In the genomic region with DNA sequence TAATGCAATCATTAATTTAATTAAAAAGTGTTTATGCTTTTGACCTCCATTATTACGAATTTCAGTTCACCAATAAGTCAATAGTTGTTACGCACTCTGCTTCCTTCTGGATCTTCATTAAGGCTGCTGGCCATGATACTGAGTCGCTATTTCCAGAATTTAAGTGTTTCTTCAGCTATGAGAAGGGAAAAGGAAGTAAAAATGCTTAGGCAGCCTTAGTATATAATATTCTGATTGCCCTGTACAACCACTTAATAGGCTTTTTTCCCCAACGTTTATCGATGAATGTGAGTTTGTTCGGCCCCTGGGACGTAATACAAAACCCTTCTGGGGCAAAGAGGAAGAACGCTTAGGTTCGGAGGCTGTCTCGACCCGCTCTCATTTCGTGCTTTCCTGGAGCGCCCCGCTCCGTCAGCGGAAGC, we compare ENCODE assay signal across 6 cellular contexts. TPM values are rescaled to one million over a fixed set of nuclear protein-coding genes. Genes with fewer than 3 reads are reported as not detected.
A peak's percentile ranks its signal among the peaks of the same experiment; 100 is the strongest.
DNase-seq lines count a peak whose midpoint lies in the region; ATAC-seq and TF ChIP-seq lines count a peak whose summit lies in the region.

No MANE protein-coding gene starts in this region.

- TF ChIP-seq EP300 in ovary (IDR thresholded peaks at IDR 0.05), result no peak

- H3K4me1 Mint-ChIP-seq in central memory CD8-positive, alpha-beta T cell, result peaks cover 55% of the 10 kb centered on the region

- H3K4me3 ChIP-seq in AG10803 (ENCODE audit: low read length) (peak overlapping the region; percentile 89), ovary (peak overlapping the region; percentile 77)

- TF ChIP-seq POLR2A in ovary (IDR thresholded peaks at IDR 0.05) (no peak), GM18505 (IDR thresholded peaks at IDR 0.05; ENCODE audit: borderline replicate concordance, extremely low read depth, insufficient read depth, insufficient read length) (no peak)

- peak overlapping the region; percentile 92 for H3K4me3 Mint-ChIP-seq in central memory CD8-positive, alpha-beta T cell

- in situ Hi-C loops in GM13977 (cut with MboI; ENCODE audit: low pct_unique_long_range_greater_than_20kb, low sequenced_read_pairs, unreplicated experiment), result no loop called here

- no peak for DNase-seq in AG10803 (ENCODE audit: low read depth)
- no peak for DNase-seq in central memory CD8-positive, alpha-beta T cell (ENCODE audit: low spot score in 2 of 2)
- peak in 1 of 5 donors; percentile 84 for DNase-seq in ovary
- no peak for DNase-seq in GM13977 (ENCODE audit: low spot score)

- ATAC-seq in HG03521 (IDR thresholded peaks at IDR 0.05; ENCODE audit: unreplicated experiment), result peak; percentile 5
- no peak for ATAC-seq in central memory CD8-positive, alpha-beta T cell (replicated peaks; ENCODE audit: extremely low read depth, poor library complexity, severe bottlenecking)
- ATAC-seq in GM18505 (IDR thresholded peaks at IDR 0.05; ENCODE audit: unreplicated experiment), result no peak

- H3K4me1 ChIP-seq in ovary (ENCODE audit: insufficient read depth), result peaks cover 5% of the 10 kb centered on the region

- H3K9me3 ChIP-seq in ovary, result no peaks in the 10 kb centered on the region

- peak overlapping the region; percentile 95 for H3K27ac Mint-ChIP-seq in central memory CD8-positive, alpha-beta T cell (ENCODE audit: low read depth)

- H3K27ac ChIP-seq in ovary, result peak overlapping the region; percentile 92 to 99

- intact Hi-C loops in ovary (cut with DNase I), result no loop called here

- 0% methylated on average over 16 of the region's 16 CpGs for WGBS in ovary, 3 donors

- no peaks in the 10 kb centered on the region for H3K9me3 Mint-ChIP-seq in central memory CD8-positive, alpha-beta T cell

- no peaks in the 10 kb centered on the region for H3K27me3 Mint-ChIP-seq in central memory CD8-positive, alpha-beta T cell

- peaks cover 25% of the 10 kb centered on the region for H3K36me3 Mint-ChIP-seq in central memory CD8-positive, alpha-beta T cell (ENCODE audit: insufficient read depth)

- no peaks in the 10 kb centered on the region for H3K27me3 ChIP-seq in ovary

- TF ChIP-seq CTCF in AG10803 (conservative IDR thresholded peaks at IDR 0.05; ENCODE audit: low read length) (peak; percentile 27; the same call in 1 of the 2 replicates), ovary (IDR thresholded peaks at IDR 0.05) (no peak), GM13977 (IDR thresholded peaks at IDR 0.05; ENCODE audit: extremely low read depth, insufficient read depth, missing control alignments) (no peak)

- no peaks in the 10 kb centered on the region for H3K36me3 ChIP-seq in ovary

RNA-seq across cellular contexts. Expression of a gene that starts 0.6 kb away (rescaled TPM):
- 10 to 100 TPM; 10.6 to 26.9 (median 19.7) TPM for total RNA-seq in ovary
- 10 to 100 TPM; 33.4 to 34.5 TPM for polyA plus RNA-seq in ovary

RNA-seq across cellular contexts. Expression of a gene that starts 1.3 kb away (rescaled TPM):
- total RNA-seq in ovary, result 10 to 100 TPM in 6 of 7 donors, 1 to 10 TPM in 1; 7.6 to 33.3 (median 20.9) TPM
- polyA plus RNA-seq in ovary, result 10 to 100 TPM; 14.2 to 20.7 TPM

RNA-seq across cellular contexts. Expression of a gene that starts 18.5 kb away (rescaled TPM):
- total RNA-seq in ovary, result not detected
- polyA plus RNA-seq in ovary, result under 1 TPM in 1 of 2 donors, not detected in 1; 0.06 TPM

RNA-seq across cellular contexts. Expression of a gene that starts 29.2 kb away (rescaled TPM):
- not detected for total RNA-seq in ovary
- not detected for polyA plus RNA-seq in ovary

RNA-seq across cellular contexts. Expression of a gene that starts 32.5 kb away (rescaled TPM):
- total RNA-seq in ovary, result 1 to 10 TPM in 2 of 7 donors, under 1 TPM in 5; 0.69 to 2.1 (median 0.86) TPM
- under 1 TPM; 0.60 to 0.91 TPM for polyA plus RNA-seq in ovary
